Comparison of ENCODE assay signal across 8 cellular contexts in the genomic region with DNA sequence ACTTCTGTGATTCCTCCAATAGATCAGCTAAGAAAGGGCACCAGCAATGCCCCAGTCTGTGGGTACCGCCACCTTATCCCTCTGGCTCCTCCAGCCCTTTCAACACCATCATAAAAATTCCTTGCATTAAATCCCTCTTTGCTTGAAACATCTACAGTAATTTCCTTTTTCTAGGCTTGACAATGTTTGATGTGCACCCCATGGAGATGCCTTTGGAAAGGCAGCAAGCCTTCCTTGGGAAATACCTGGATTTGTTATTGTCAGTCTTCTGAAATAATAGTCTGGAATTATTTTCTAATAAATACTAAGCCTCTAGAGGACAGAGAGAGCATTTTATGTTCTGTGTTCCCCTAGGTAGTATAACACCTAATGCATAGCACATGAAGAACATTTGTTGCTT. TPM values are rescaled to one million over a fixed set of nuclear protein-coding genes. Genes with fewer than 3 reads are reported as not detected.
"Had no signal": no experiment of that assay in that cellular context is flagged by ENCODE, and none has a peak within 500 bp of the region (broad histone marks: within the 10 kb centered on the region; RNA-seq: fewer than 3 reads in every experiment).

No MANE protein-coding gene starts in this region.

- ATAC-seq: HepG2, K562 had no signal

- H3K9ac ChIP-seq: KMS-11 had no signal

- H3K36me3 Mint-ChIP-seq: IgD-negative memory B cell had no signal

- H3K27ac ChIP-seq: HL-60, KMS-11 had no signal

- H3K4me2 ChIP-seq: KMS-11 had no signal

- H3K4me3 ChIP-seq: K562 had no signal

- H3K4me1 Mint-ChIP-seq: IgD-negative memory B cell had no signal

- DNase-seq: KBM-7, KG1 had no signal

- H3K27ac Mint-ChIP-seq: IgD-negative memory B cell had no signal

- H3K4me3 Mint-ChIP-seq: IgD-negative memory B cell had no signal

RNA-seq across cellular contexts. Expression of a gene that starts 46.1 kb away (rescaled TPM):
- total RNA-seq: HepG2, HT-29, K562 had no signal
- polyA plus RNA-seq: IgD-negative memory B cell, K562 had no signal
